18 cellular contexts compared by ENCODE assay signal in the genomic region with DNA sequence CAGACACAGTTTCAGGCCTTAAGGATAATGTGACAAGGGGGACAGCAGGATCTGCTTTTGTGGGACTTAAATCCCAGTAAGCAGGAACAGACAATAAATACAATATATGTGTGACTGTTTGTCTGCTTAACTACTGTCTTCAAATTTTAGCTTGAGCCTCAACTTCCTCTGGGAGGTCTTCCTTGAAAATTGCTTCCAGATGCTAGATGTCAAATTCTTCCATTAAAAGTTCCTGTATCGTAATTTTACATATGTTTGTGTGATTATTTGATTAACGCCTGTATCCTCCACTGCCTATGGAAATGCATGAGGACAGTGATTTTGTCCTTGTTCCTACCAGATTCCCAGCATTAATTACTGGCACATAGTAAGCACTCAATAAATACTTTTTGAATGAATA.
A peak's percentile ranks its signal among the peaks of the same experiment; 100 is the strongest.
DNase-seq lines count a peak whose midpoint lies in the region; ATAC-seq and TF ChIP-seq lines count a peak whose summit lies in the region.
"Had no signal": no experiment of that assay in that cellular context is flagged by ENCODE, and none has a peak within 500 bp of the region (broad histone marks: within the 10 kb centered on the region; RNA-seq: fewer than 3 reads in every experiment).

No MANE protein-coding gene starts in this region.

- no TSS peak for BruUV-seq in Caco-2 (replicated peaks; lab: Mats Ljungman, UMichigan)

- intact Hi-C loops in Caco-2 (cut with micrococcal nuclease; ENCODE audit: unreplicated experiment) = loop anchor here (2.0 kb wide), 1 partner anchor 20 kb away; no protein-coding TSS in a partner anchor

- TF ChIP-seq CTCF in Caco-2 (IDR thresholded peaks at IDR 0.05; ENCODE audit: insufficient read depth in 1 of 2, low read depth in 1 of 2, low read length in 1 of 2, severe bottlenecking in 1 of 2, unreplicated experiment in 1 of 2) = no peak
- no peak for TF ChIP-seq CTCF in neutrophil (IDR thresholded peaks at IDR 0.05)
- no peak for TF ChIP-seq CTCF in smooth muscle cell (IDR thresholded peaks at IDR 0.05; ENCODE audit: borderline replicate concordance, insufficient read depth, poor library complexity, severe bottlenecking)

- H3K27ac Mint-ChIP-seq in Caco-2 (ENCODE audit: unreplicated experiment) = peak overlapping the region; percentile 54
- H3K27ac Mint-ChIP-seq: CD4-positive, alpha-beta memory T cell; GM23338; HFFc6 had no signal

- no peaks in the 10 kb centered on the region for H3K9me3 ChIP-seq in Caco-2
- H3K9me3 ChIP-seq in SK-N-MC (ENCODE audit: low read depth, low read length) = no peaks in the 10 kb centered on the region
- H3K9me3 ChIP-seq in neutrophil = no peaks in the 10 kb centered on the region
- no peaks in the 10 kb centered on the region for H3K9me3 ChIP-seq in smooth muscle cell (replicated peaks; ENCODE audit: low read depth)
- H3K9me3 ChIP-seq: A549, HAP-1 had no signal

- POLR2A ChIA-PET in Caco-2 (lab: Charles Lee) = interaction anchor here (0.5 kb wide), 1 partner anchor 83 kb away, joined by 3 read pairs; no protein-coding TSS in a partner anchor

- no peaks in the 10 kb centered on the region for H3K27me3 Mint-ChIP-seq in Caco-2 (ENCODE audit: insufficient read depth, unreplicated experiment)
- H3K27me3 Mint-ChIP-seq: CD4-positive, alpha-beta memory T cell had no signal

- no peaks in the 10 kb centered on the region for H3K79me2 ChIP-seq in smooth muscle cell (ENCODE audit: low read depth)

- WGBS in smooth muscle cell (ENCODE audit: low lambda C conversion rate) = 46% methylated on average over 2 of the region's 2 CpGs

- no peaks in the 10 kb centered on the region for H3K9me3 Mint-ChIP-seq in Caco-2 (ENCODE audit: unreplicated experiment)
- H3K9me3 Mint-ChIP-seq: GM23338, HFFc6 had no signal

- H3K4me2 ChIP-seq in smooth muscle cell = no peak overlapping the region
- H3K4me2 ChIP-seq: A549, GM23338 had no signal

- H3K27ac ChIP-seq in SK-N-MC (no peak overlapping the region), neutrophil (peak overlapping the region; percentile 81), smooth muscle cell (ENCODE audit: low read depth) (peak overlapping the region; percentile 14)
- H3K27ac ChIP-seq: A549 had no signal

- H3K36me3 ChIP-seq in Caco-2 (ENCODE audit: control insufficient read depth, insufficient read depth, low read length) (no peaks in the 10 kb centered on the region), SK-N-MC (ENCODE audit: insufficient read depth, low read length) (no peaks in the 10 kb centered on the region), neutrophil (no peaks in the 10 kb centered on the region), smooth muscle cell (ENCODE audit: low read depth) (no peaks in the 10 kb centered on the region)
- H3K36me3 ChIP-seq: HAP-1 had no signal

- no peak for DNase-seq in Caco-2
- peak; percentile 60 for DNase-seq in SK-N-MC (ENCODE audit: low read depth, low spot score)
- no peak for DNase-seq in smooth muscle cell (lab: John Stamatoyannopoulos, UW; ENCODE audit: unreplicated experiment)
- DNase-seq in NCI-H524 (lab: John Stamatoyannopoulos, UW) = no peak
- no peak for DNase-seq in activated naive CD4-positive, alpha-beta T cell treated with anti-CD3 and anti-CD28 coated beads, Interleukin-2, amount 50 U/mL, for 16 hours
- DNase-seq: 8988T; C1 segment of cervical spinal cord; CD4-positive, alpha-beta memory T cell; COR-L47; DMS153; DND-41; HFFc6 had no signal

- no peak overlapping the region for H3K4me3 Mint-ChIP-seq in Caco-2 (ENCODE audit: unreplicated experiment)
- H3K4me3 Mint-ChIP-seq: CD4-positive, alpha-beta memory T cell; GM23338; HFFc6 had no signal

- H2AFZ ChIP-seq in smooth muscle cell (ENCODE audit: low read depth) = peak overlapping the region; percentile 81
- H2AFZ ChIP-seq: GM23338 had no signal

- no peaks in the 10 kb centered on the region for H4K20me1 ChIP-seq in smooth muscle cell (ENCODE audit: low read depth)

- H3K4me3 ChIP-seq in Caco-2 (ENCODE audit: low read depth, low read length) = no peak overlapping the region
- 0 out of 2 replicates have a peak overlapping the region, but pooled peaks have one; percentile 21 for H3K4me3 ChIP-seq in SK-N-MC
- H3K4me3 ChIP-seq in neutrophil (ENCODE audit: low read depth in 1 of 2, low read length in 1 of 2) = no peak overlapping the region
- H3K4me3 ChIP-seq in smooth muscle cell = no peak overlapping the region
- H3K4me3 ChIP-seq: A549, GM12878, GM23338, HAP-1 had no signal

- H3K9ac ChIP-seq in SK-N-MC (ENCODE audit: insufficient read length) (no peak overlapping the region), smooth muscle cell (ENCODE audit: low read depth) (no peak overlapping the region)

- no peaks in the 10 kb centered on the region for H3K27me3 ChIP-seq in Caco-2 (replicated peaks; ENCODE audit: control insufficient read depth, insufficient read depth, low read length)
- no peaks in the 10 kb centered on the region for H3K27me3 ChIP-seq in neutrophil
- H3K27me3 ChIP-seq in smooth muscle cell (ENCODE audit: low read depth) = no peaks in the 10 kb centered on the region

- CTCF ChIA-PET in Caco-2 (lab: Charles Lee) = no interaction called here

- peaks cover 59% of the 10 kb centered on the region for H3K4me1 Mint-ChIP-seq in Caco-2 (ENCODE audit: low read depth, unreplicated experiment)
- H3K4me1 Mint-ChIP-seq: CD4-positive, alpha-beta memory T cell had no signal

- ATAC-seq in HG03159 (IDR thresholded peaks at IDR 0.05; ENCODE audit: unreplicated experiment) = no peak
- ATAC-seq: A549, GM12878, GM23338 had no signal

- peaks cover 63% of the 10 kb centered on the region for H3K4me1 ChIP-seq in Caco-2
- H3K4me1 ChIP-seq in neutrophil (ENCODE audit: control insufficient read depth in 1 of 2, insufficient read depth in 1 of 2, low read depth in 1 of 2, low read length in 1 of 2) = peaks cover 29 to 37% of the 10 kb centered on the region in 2 experiments
- H3K4me1 ChIP-seq in smooth muscle cell (ENCODE audit: low read depth) = peaks cover 19% of the 10 kb centered on the region

- H3F3A ChIP-seq in smooth muscle cell (ENCODE audit: low read depth) = no peaks in the 10 kb centered on the region

- peaks cover 7% of the 10 kb centered on the region for H3K36me3 Mint-ChIP-seq in Caco-2 (ENCODE audit: insufficient read depth, unreplicated experiment)
- H3K36me3 Mint-ChIP-seq: CD4-positive, alpha-beta memory T cell had no signal
